In the genomic region with DNA sequence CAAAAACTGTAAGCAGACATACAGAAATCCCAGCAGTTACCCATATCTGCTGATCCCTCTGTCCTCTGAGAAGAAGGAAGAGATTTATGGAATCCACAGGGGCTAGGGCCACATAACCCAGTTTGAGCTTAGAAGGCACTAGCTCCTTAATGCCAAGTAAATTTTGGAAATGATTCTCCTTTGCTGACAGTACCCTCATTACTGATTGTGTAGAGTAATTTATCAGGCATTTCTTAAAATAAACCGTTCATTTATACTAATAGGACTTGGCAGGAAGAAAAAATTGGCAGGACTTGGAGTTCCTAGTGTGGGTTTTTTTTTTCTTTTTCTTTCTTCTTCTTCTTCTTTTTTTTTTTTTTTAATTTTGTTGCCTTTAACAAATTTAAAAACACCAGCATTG, we compare ENCODE assay signal across 2 cellular contexts.
TF ChIP-seq lines count a peak whose summit lies in the region.

No MANE protein-coding gene starts in this region.

TF ChIP-seq in liver, 16 proteins besides CTCF, POLR2A, EP300 and RAD21:
- TF ChIP-seq EGR1 (IDR thresholded peaks at IDR 0.05; ENCODE audit: low read depth in 2 of 2) (no peak), NR2F2 (IDR thresholded peaks at IDR 0.05) (peak; percentile 38)

TF ChIP-seq in HepG2, 621 proteins besides CTCF, POLR2A, EP300 and RAD21:
- TF ChIP-seq ZNF709 (CRISPR knock-in tag; IDR thresholded peaks at IDR 0.05) (no peak), ZFP62 (CRISPR knock-in tag; IDR thresholded peaks at IDR 0.05) (no peak), POLR2G (IDR thresholded peaks at IDR 0.05; ENCODE audit: low read depth, low read length) (no peak), FOXM1 (CRISPR knock-in tag; IDR thresholded peaks at IDR 0.05) (no peak), ZNF792 (CRISPR knock-in tag; IDR thresholded peaks at IDR 0.05) (no peak), JDP2 (CRISPR knock-in tag; IDR thresholded peaks at IDR 0.05; ENCODE audit: borderline replicate concordance) (no peak), ZBTB3 (CRISPR knock-in tag; IDR thresholded peaks at IDR 0.05; ENCODE audit: borderline replicate concordance, low read depth) (no peak), PAWR (CRISPR knock-in tag; IDR thresholded peaks at IDR 0.05; ENCODE audit: borderline replicate concordance) (no peak), ZFP82 (CRISPR knock-in tag; IDR thresholded peaks at IDR 0.05; ENCODE audit: borderline replicate concordance) (no peak), THYN1 (CRISPR knock-in tag; IDR thresholded peaks at IDR 0.05; ENCODE audit: borderline replicate concordance, low read depth) (no peak), NCOA1 (CRISPR knock-in tag; IDR thresholded peaks at IDR 0.05) (no peak), MBD4 (IDR thresholded peaks at IDR 0.05; ENCODE audit: borderline replicate concordance, low read length) (no peak), KMT2B (CRISPR knock-in tag; IDR thresholded peaks at IDR 0.05) (no peak), ZNF20 (CRISPR knock-in tag; IDR thresholded peaks at IDR 0.05) (no peak), TRIM24 (CRISPR knock-in tag; IDR thresholded peaks at IDR 0.05) (no peak), ZNF746 (CRISPR knock-in tag; IDR thresholded peaks at IDR 0.05) (no peak)
- TF ChIP-seq, protein P1, sequence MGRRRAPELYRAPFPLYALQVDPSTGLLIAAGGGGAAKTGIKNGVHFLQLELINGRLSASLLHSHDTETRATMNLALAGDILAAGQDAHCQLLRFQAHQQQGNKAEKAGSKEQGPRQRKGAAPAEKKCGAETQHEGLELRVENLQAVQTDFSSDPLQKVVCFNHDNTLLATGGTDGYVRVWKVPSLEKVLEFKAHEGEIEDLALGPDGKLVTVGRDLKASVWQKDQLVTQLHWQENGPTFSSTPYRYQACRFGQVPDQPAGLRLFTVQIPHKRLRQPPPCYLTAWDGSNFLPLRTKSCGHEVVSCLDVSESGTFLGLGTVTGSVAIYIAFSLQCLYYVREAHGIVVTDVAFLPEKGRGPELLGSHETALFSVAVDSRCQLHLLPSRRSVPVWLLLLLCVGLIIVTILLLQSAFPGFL (CRISPR knock-in tag; IDR thresholded peaks at IDR 0.05), result no peak
TF ChIP-seq in HepG2: peak in this region for 0.
